In the genomic region with DNA sequence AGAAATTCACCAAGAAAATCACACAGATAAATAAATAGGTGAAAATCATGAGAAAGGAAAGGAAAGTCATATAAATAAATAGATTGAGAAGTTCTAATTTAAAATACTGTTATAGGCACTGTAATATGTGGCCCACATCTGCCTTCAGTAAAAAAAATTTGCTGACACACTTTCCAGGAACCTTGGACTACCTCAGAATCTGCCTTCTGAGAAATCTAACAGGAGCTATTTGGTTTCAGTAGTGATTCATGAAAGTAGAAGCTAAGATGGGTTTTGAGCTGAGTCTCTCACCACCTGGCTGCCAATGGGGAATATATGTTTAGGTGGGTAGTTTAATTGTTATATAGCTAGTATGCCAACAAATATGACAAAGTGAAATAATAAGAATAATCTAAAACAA, we compare ENCODE assay signal across 6 cellular contexts.
"Had no signal": no experiment of that assay in that cellular context is flagged by ENCODE, and none has a peak within 500 bp of the region (broad histone marks: within the 10 kb centered on the region; RNA-seq: fewer than 3 reads in every experiment).

No MANE protein-coding gene starts in this region.

- H3K27ac ChIP-seq: GM23248, HL-60 had no signal

- DNase-seq: GM23248, GOT3, H7, HFFc6 had no signal

- H3K9ac ChIP-seq: GM23248 had no signal

- H3K36me3 ChIP-seq: HAP-1 had no signal

- H3K9me3 ChIP-seq: HAP-1 had no signal

- H3K4me1 ChIP-seq: HAP-1 had no signal

- H3K4me3 ChIP-seq: GM23248, HAP-1 had no signal

- H2AFZ ChIP-seq: GM23248 had no signal
